1 cellular context compared by ENCODE assay signal in the genomic region with DNA sequence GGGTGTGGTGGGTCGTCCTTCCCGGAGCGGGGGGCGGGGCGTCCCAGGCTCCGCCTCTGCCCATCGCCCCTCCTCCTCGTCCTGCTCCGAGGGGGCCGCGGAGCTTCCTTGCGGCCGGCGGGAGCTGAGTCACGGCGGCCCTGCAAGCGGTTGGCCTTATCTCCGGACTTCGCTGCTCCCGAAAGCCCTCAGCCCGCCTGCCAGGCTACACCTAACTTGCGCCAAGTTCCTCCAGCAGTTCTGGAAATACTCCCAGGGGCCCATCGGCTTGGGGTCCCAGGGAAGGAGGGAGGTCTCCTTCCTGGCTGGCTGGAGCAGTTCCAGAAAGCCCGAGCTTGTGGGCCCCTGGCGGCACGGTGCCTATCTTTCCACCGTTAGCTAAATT.
A peak's percentile ranks its signal among the peaks of the same experiment; 100 is the strongest.
TF ChIP-seq lines count a peak whose summit lies in the region.

No MANE protein-coding gene starts in this region.

TF ChIP-seq in HepG2, 621 proteins besides CTCF, POLR2A, EP300 and RAD21 (continued from another document and continues in another):
- TF ChIP-seq MAZ (IDR thresholded peaks at IDR 0.05; ENCODE audit: borderline replicate concordance, low read depth, low read length) (peak; percentile 98), MAZ (CRISPR knock-in tag; IDR thresholded peaks at IDR 0.05; ENCODE audit: low read depth) (peak; percentile 79; the same call in 1 of the 2 replicates), ZSCAN21 (CRISPR knock-in tag; IDR thresholded peaks at IDR 0.05; ENCODE audit: borderline replicate concordance) (0 out of 2 replicates have a peak, but pooled peaks have one; percentile 63), ZNF138 (CRISPR knock-in tag; IDR thresholded peaks at IDR 0.05; ENCODE audit: low read depth) (no peak), ZNF570 (CRISPR knock-in tag; IDR thresholded peaks at IDR 0.05; ENCODE audit: borderline replicate concordance) (no peak), MED8 (CRISPR knock-in tag; IDR thresholded peaks at IDR 0.05; ENCODE audit: insufficient replicate concordance) (peak; percentile 30), ETV5 (CRISPR knock-in tag; IDR thresholded peaks at IDR 0.05; ENCODE audit: borderline replicate concordance) (peak; percentile 16; the same call in 1 of the 2 replicates), KMT2A (CRISPR knock-in tag; IDR thresholded peaks at IDR 0.05) (no peak), JUN (CRISPR knock-in tag; IDR thresholded peaks at IDR 0.05) (no peak), DPF2 (CRISPR knock-in tag; IDR thresholded peaks at IDR 0.05; ENCODE audit: borderline replicate concordance, low read depth) (no peak), ZNF766 (CRISPR knock-in tag; IDR thresholded peaks at IDR 0.05; ENCODE audit: borderline replicate concordance) (no peak), NR1H2 (CRISPR knock-in tag; IDR thresholded peaks at IDR 0.05; ENCODE audit: borderline replicate concordance, low read depth) (no peak), YEATS2 (CRISPR knock-in tag; IDR thresholded peaks at IDR 0.05; ENCODE audit: borderline replicate concordance) (no peak), ZNF501 (CRISPR knock-in tag; IDR thresholded peaks at IDR 0.05) (peak; percentile 16; the same call in 1 of the 2 replicates), ATM (IDR thresholded peaks at IDR 0.05; ENCODE audit: borderline replicate concordance) (no peak), CREM (IDR thresholded peaks at IDR 0.05) (no peak), CREM (CRISPR knock-in tag; IDR thresholded peaks at IDR 0.05) (no peak), ZKSCAN1 (IDR thresholded peaks at IDR 0.05; ENCODE audit: low read length) (no peak), HNRNPH1 (optimal IDR thresholded peaks at IDR 0.05; ENCODE audit: low read depth, low read length) (no peak), SALL1 (CRISPR knock-in tag; IDR thresholded peaks at IDR 0.05) (0 out of 2 replicates have a peak, but pooled peaks have one; percentile 14), POLR2AphosphoS5 (IDR thresholded peaks at IDR 0.05; ENCODE audit: low read depth, low read length) (peak; percentile 84), ZSCAN30 (CRISPR knock-in tag; IDR thresholded peaks at IDR 0.05) (peak; percentile 83; the same call in 1 of the 2 replicates), REL (CRISPR knock-in tag; conservative IDR thresholded peaks at IDR 0.05) (no peak), ZNF552 (CRISPR knock-in tag; IDR thresholded peaks at IDR 0.05; ENCODE audit: borderline replicate concordance) (no peak), SRF (IDR thresholded peaks at IDR 0.05; ENCODE audit: low read depth, low read length) (no peak), BHLHE40 (IDR thresholded peaks at IDR 0.05; ENCODE audit: low read length) (no peak), SIX1 (CRISPR knock-in tag; IDR thresholded peaks at IDR 0.05; ENCODE audit: borderline replicate concordance) (no peak), ELF3 (CRISPR knock-in tag; IDR thresholded peaks at IDR 0.05) (0 out of 2 replicates have a peak, but pooled peaks have one; percentile 15), ZNF333 (CRISPR knock-in tag; IDR thresholded peaks at IDR 0.05; ENCODE audit: borderline replicate concordance) (no peak), SCMH1 (CRISPR knock-in tag; IDR thresholded peaks at IDR 0.05; ENCODE audit: borderline replicate concordance) (no peak), TP53 (CRISPR knock-in tag; conservative IDR thresholded peaks at IDR 0.05) (no peak; the same call in 1 of the 2 replicates), POGZ (CRISPR knock-in tag; IDR thresholded peaks at IDR 0.05) (peak; percentile 55; the same call in 1 of the 2 replicates), ZZZ3 (CRISPR knock-in tag; IDR thresholded peaks at IDR 0.05; ENCODE audit: borderline replicate concordance) (no peak), ZNF749 (CRISPR knock-in tag; IDR thresholded peaks at IDR 0.05; ENCODE audit: borderline replicate concordance) (peak; percentile 56; the same call in 1 of the 2 replicates), ZNF30 (CRISPR knock-in tag; IDR thresholded peaks at IDR 0.05) (no peak), DMAP1 (CRISPR knock-in tag; IDR thresholded peaks at IDR 0.05) (peak; percentile 81), ZNF12 (CRISPR knock-in tag; IDR thresholded peaks at IDR 0.05) (no peak), ZFP36 (IDR thresholded peaks at IDR 0.05; ENCODE audit: borderline replicate concordance, low read depth, low read length, partially characterized antibody) (no peak)
- TF ChIP-seq, protein P1, sequence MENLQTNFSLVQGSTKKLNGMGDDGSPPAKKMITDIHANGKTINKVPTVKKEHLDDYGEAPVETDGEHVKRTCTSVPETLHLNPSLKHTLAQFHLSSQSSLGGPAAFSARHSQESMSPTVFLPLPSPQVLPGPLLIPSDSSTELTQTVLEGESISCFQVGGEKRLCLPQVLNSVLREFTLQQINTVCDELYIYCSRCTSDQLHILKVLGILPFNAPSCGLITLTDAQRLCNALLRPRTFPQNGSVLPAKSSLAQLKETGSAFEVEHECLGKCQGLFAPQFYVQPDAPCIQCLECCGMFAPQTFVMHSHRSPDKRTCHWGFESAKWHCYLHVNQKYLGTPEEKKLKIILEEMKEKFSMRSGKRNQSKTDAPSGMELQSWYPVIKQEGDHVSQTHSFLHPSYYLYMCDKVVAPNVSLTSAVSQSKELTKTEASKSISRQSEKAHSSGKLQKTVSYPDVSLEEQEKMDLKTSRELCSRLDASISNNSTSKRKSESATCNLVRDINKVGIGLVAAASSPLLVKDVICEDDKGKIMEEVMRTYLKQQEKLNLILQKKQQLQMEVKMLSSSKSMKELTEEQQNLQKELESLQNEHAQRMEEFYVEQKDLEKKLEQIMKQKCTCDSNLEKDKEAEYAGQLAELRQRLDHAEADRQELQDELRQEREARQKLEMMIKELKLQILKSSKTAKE (CRISPR knock-in tag; IDR thresholded peaks at IDR 0.05; ENCODE audit: borderline replicate concordance): no peak
- TF ChIP-seq, protein P2, sequence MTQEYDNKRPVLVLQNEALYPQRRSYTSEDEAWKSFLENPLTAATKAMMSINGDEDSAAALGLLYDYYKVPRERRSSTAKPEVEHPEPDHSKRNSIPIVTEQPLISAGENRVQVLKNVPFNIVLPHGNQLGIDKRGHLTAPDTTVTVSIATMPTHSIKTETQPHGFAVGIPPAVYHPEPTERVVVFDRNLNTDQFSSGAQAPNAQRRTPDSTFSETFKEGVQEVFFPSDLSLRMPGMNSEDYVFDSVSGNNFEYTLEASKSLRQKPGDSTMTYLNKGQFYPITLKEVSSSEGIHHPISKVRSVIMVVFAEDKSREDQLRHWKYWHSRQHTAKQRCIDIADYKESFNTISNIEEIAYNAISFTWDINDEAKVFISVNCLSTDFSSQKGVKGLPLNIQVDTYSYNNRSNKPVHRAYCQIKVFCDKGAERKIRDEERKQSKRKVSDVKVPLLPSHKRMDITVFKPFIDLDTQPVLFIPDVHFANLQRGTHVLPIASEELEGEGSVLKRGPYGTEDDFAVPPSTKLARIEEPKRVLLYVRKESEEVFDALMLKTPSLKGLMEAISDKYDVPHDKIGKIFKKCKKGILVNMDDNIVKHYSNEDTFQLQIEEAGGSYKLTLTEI (CRISPR knock-in tag; conservative IDR thresholded peaks at IDR 0.05): no peak
- TF ChIP-seq, protein P3, sequence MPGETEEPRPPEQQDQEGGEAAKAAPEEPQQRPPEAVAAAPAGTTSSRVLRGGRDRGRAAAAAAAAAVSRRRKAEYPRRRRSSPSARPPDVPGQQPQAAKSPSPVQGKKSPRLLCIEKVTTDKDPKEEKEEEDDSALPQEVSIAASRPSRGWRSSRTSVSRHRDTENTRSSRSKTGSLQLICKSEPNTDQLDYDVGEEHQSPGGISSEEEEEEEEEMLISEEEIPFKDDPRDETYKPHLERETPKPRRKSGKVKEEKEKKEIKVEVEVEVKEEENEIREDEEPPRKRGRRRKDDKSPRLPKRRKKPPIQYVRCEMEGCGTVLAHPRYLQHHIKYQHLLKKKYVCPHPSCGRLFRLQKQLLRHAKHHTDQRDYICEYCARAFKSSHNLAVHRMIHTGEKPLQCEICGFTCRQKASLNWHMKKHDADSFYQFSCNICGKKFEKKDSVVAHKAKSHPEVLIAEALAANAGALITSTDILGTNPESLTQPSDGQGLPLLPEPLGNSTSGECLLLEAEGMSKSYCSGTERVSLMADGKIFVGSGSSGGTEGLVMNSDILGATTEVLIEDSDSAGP (CRISPR knock-in tag; IDR thresholded peaks at IDR 0.05; ENCODE audit: borderline replicate concordance): peak; percentile 67; the same call in 1 of the 2 replicates
- TF ChIP-seq, protein P4, sequence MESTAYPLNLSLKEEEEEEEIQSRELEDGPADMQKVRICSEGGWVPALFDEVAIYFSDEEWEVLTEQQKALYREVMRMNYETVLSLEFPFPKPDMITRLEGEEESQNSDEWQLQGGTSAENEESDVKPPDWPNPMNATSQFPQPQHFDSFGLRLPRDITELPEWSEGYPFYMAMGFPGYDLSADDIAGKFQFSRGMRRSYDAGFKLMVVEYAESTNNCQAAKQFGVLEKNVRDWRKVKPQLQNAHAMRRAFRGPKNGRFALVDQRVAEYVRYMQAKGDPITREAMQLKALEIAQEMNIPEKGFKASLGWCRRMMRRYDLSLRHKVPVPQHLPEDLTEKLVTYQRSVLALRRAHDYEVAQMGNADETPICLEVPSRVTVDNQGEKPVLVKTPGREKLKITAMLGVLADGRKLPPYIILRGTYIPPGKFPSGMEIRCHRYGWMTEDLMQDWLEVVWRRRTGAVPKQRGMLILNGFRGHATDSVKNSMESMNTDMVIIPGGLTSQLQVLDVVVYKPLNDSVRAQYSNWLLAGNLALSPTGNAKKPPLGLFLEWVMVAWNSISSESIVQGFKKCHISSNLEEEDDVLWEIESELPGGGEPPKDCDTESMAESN (CRISPR knock-in tag; conservative IDR thresholded peaks at IDR 0.05): no peak
- TF ChIP-seq, protein P5, sequence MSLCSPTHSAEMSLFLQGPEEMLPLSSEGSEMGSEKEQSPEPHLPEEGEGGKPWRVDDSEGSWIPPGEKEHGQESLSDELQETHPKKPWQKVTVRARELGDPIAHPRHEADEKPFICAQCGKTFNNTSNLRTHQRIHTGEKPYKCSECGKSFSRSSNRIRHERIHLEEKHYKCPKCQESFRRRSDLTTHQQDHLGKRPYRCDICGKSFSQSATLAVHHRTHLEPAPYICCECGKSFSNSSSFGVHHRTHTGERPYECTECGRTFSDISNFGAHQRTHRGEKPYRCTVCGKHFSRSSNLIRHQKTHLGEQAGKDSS (CRISPR knock-in tag; IDR thresholded peaks at IDR 0.05; ENCODE audit: borderline replicate concordance, low read depth): no peak
- TF ChIP-seq, protein P6, sequence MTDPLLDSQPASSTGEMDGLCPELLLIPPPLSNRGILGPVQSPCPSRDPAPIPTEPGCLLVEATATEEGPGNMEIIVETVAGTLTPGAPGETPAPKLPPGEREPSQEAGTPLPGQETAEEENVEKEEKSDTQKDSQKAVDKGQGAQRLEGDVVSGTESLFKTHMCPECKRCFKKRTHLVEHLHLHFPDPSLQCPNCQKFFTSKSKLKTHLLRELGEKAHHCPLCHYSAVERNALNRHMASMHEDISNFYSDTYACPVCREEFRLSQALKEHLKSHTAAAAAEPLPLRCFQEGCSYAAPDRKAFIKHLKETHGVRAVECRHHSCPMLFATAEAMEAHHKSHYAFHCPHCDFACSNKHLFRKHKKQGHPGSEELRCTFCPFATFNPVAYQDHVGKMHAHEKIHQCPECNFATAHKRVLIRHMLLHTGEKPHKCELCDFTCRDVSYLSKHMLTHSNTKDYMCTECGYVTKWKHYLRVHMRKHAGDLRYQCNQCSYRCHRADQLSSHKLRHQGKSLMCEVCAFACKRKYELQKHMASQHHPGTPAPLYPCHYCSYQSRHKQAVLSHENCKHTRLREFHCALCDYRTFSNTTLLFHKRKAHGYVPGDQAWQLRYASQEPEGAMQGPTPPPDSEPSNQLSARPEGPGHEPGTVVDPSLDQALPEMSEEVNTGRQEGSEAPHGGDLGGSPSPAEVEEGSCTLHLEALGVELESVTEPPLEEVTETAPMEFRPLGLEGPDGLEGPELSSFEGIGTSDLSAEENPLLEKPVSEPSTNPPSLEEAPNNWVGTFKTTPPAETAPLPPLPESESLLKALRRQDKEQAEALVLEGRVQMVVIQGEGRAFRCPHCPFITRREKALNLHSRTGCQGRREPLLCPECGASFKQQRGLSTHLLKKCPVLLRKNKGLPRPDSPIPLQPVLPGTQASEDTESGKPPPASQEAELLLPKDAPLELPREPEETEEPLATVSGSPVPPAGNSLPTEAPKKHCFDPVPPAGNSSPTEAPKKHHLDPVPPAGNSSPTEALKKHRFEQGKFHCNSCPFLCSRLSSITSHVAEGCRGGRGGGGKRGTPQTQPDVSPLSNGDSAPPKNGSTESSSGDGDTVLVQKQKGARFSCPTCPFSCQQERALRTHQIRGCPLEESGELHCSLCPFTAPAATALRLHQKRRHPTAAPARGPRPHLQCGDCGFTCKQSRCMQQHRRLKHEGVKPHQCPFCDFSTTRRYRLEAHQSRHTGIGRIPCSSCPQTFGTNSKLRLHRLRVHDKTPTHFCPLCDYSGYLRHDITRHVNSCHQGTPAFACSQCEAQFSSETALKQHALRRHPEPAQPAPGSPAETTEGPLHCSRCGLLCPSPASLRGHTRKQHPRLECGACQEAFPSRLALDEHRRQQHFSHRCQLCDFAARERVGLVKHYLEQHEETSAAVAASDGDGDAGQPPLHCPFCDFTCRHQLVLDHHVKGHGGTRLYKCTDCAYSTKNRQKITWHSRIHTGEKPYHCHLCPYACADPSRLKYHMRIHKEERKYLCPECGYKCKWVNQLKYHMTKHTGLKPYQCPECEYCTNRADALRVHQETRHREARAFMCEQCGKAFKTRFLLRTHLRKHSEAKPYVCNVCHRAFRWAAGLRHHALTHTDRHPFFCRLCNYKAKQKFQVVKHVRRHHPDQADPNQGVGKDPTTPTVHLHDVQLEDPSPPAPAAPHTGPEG (CRISPR knock-in tag; IDR thresholded peaks at IDR 0.05): peak; percentile 59; the same call in 1 of the 2 replicates
- TF ChIP-seq, protein P7, sequence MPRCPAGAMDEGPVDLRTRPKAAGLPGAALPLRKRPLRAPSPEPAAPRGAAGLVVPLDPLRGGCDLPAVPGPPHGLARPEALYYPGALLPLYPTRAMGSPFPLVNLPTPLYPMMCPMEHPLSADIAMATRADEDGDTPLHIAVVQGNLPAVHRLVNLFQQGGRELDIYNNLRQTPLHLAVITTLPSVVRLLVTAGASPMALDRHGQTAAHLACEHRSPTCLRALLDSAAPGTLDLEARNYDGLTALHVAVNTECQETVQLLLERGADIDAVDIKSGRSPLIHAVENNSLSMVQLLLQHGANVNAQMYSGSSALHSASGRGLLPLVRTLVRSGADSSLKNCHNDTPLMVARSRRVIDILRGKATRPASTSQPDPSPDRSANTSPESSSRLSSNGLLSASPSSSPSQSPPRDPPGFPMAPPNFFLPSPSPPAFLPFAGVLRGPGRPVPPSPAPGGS (CRISPR knock-in tag; IDR thresholded peaks at IDR 0.05): no peak
- TF ChIP-seq, protein P8, sequence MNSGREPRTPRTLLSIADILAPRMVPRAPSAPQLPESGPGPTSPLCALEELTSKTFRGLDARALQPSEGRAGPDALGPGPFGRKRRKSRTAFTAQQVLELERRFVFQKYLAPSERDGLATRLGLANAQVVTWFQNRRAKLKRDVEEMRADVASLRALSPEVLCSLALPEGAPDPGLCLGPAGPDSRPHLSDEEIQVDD (CRISPR knock-in tag; IDR thresholded peaks at IDR 0.05; ENCODE audit: borderline replicate concordance): peak; percentile 49; the same call in 1 of the 2 replicates
- TF ChIP-seq, protein P9, sequence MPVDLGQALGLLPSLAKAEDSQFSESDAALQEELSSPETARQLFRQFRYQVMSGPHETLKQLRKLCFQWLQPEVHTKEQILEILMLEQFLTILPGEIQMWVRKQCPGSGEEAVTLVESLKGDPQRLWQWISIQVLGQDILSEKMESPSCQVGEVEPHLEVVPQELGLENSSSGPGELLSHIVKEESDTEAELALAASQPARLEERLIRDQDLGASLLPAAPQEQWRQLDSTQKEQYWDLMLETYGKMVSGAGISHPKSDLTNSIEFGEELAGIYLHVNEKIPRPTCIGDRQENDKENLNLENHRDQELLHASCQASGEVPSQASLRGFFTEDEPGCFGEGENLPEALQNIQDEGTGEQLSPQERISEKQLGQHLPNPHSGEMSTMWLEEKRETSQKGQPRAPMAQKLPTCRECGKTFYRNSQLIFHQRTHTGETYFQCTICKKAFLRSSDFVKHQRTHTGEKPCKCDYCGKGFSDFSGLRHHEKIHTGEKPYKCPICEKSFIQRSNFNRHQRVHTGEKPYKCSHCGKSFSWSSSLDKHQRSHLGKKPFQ (CRISPR knock-in tag; IDR thresholded peaks at IDR 0.05; ENCODE audit: insufficient replicate concordance): peak; percentile 60
